Comparison of ENCODE assay signal across 11 cellular contexts in genomic region chr5:124596595-124597388, GRCh38.
A peak's percentile ranks its signal among the peaks of the same experiment; 100 is the strongest.
DNase-seq lines count a peak whose midpoint lies in the region; ATAC-seq, FAIRE-seq and TF ChIP-seq lines count a peak whose summit lies in the region.
"Had no signal": no experiment of that assay in that cellular context is flagged by ENCODE, and none has a peak within 500 bp of the region (broad histone marks: within the 10 kb centered on the region; RNA-seq: fewer than 3 reads in every experiment).

No MANE protein-coding gene starts in this region.

- H3K27ac Mint-ChIP-seq in glutamatergic neuron (ENCODE audit: unreplicated experiment), result no peak overlapping the region
- H3K27ac Mint-ChIP-seq: activated naive CD4-positive, alpha-beta T cell treated with anti-CD3 and anti-CD28 coated beads, Interleukin-2, amount 50 U/mL, for 72 hours had no signal

- TF ChIP-seq CTCF in epithelial cell of proximal tubule (conservative IDR thresholded peaks at IDR 0.05; ENCODE audit: low read depth, low read length), result no peak
- TF ChIP-seq CTCF in pancreas (IDR thresholded peaks at IDR 0.05), result no peak
- TF ChIP-seq CTCF in glutamatergic neuron (IDR thresholded peaks at IDR 0.05; ENCODE audit: partially characterized antibody, unreplicated experiment), result no peak
- TF ChIP-seq CTCF in upper lobe of left lung (IDR thresholded peaks at IDR 0.05), result no peak

- no peaks in the 10 kb centered on the region for H3K9me3 Mint-ChIP-seq in glutamatergic neuron (ENCODE audit: unreplicated experiment)
- H3K9me3 Mint-ChIP-seq: activated naive CD4-positive, alpha-beta T cell treated with anti-CD3 and anti-CD28 coated beads, Interleukin-2, amount 50 U/mL, for 72 hours had no signal

- H3K4me3 ChIP-seq in epithelial cell of proximal tubule (ENCODE audit: low read depth, low read length) (no peak overlapping the region), pancreas (no peak overlapping the region), upper lobe of left lung (no peak overlapping the region)
- H3K4me3 ChIP-seq: HAP-1, tibial nerve had no signal

- TF ChIP-seq EP300 in upper lobe of left lung (IDR thresholded peaks at IDR 0.05), result no peak

- H3K9me3 ChIP-seq in pancreas, result no peaks in the 10 kb centered on the region
- no peaks in the 10 kb centered on the region for H3K9me3 ChIP-seq in upper lobe of left lung
- H3K9me3 ChIP-seq: HAP-1, tibial nerve had no signal

- H3K4me1 Mint-ChIP-seq in glutamatergic neuron (ENCODE audit: low read depth, unreplicated experiment), result peaks cover 15% of the 10 kb centered on the region

- no peak for TF ChIP-seq POLR2A in upper lobe of left lung (IDR thresholded peaks at IDR 0.05)

- DNase-seq in EL (peak; percentile 83), NCI-H460 (ENCODE audit: extremely low read depth, low read depth) (peak; percentile 43), epithelial cell of proximal tubule (ENCODE audit: low read depth) (peak; percentile 91), pancreas (peak in 3 of 6 donors; percentile 21 to 44 (median 34)), SKM-1 (lab: John Stamatoyannopoulos, UW; ENCODE audit: unreplicated experiment) (no peak), glutamatergic neuron (no peak), upper lobe of left lung (no peak)

- H3K27me3 ChIP-seq in pancreas, result no peaks in the 10 kb centered on the region
- H3K27me3 ChIP-seq in upper lobe of left lung, result no peaks in the 10 kb centered on the region
- H3K27me3 ChIP-seq: tibial nerve had no signal

- H3K36me3 Mint-ChIP-seq in glutamatergic neuron (ENCODE audit: unreplicated experiment), result no peaks in the 10 kb centered on the region
- H3K36me3 Mint-ChIP-seq: activated naive CD4-positive, alpha-beta T cell treated with anti-CD3 and anti-CD28 coated beads, Interleukin-2, amount 50 U/mL, for 72 hours had no signal

- H3K27me3 Mint-ChIP-seq in glutamatergic neuron (ENCODE audit: unreplicated experiment), result no peaks in the 10 kb centered on the region

- H3K4me3 Mint-ChIP-seq in glutamatergic neuron (ENCODE audit: unreplicated experiment), result no peak overlapping the region

- peaks cover 11 to 34% (median 33%) of the 10 kb centered on the region in 3 donors for H3K4me1 ChIP-seq in pancreas
- peaks cover 14 to 21% (median 18%) of the 10 kb centered on the region in 4 donors for H3K4me1 ChIP-seq in upper lobe of left lung

- H3K27ac ChIP-seq in pancreas (peak overlapping the region in 2 of 4 donors; percentile 27 to 35), upper lobe of left lung (peak overlapping the region in 1 of 4 donors; percentile 30)
- H3K27ac ChIP-seq: tibial nerve had no signal

- ATAC-seq in pancreas (peak; percentile 30 to 57 (median 48)), HG03521 (IDR thresholded peaks at IDR 0.05; ENCODE audit: unreplicated experiment) (no peak), upper lobe of left lung (ENCODE audit: low FRiP score in 2 of 2) (no peak)
- ATAC-seq: activated naive CD4-positive, alpha-beta T cell treated with anti-CD3 and anti-CD28 coated beads, Interleukin-2, amount 50 U/mL, for 72 hours had no signal

- intact Hi-C loops in pancreas (cut with DNase I), result no loop called here

- H3K36me3 ChIP-seq in pancreas (no peaks in the 10 kb centered on the region), upper lobe of left lung (no peaks in the 10 kb centered on the region)
- H3K36me3 ChIP-seq: HAP-1, tibial nerve had no signal

- FAIRE-seq in pancreas (lab: Jason Lieb, UNC), result no peak

- 35% methylated on average over 4 of the region's 4 CpGs for WGBS in pancreas, 2 donors
- WGBS in upper lobe of left lung, 2 donors, result 35 to 62% methylated on average over 4 of the region's 4 CpGs

Comparison
In these comparisons a context has a peak if more than half of its experiments do, and no peak if none do; other contexts are left out.
1. DNase-seq: peak in EL (single experiment), NCI-H460 (single experiment) and epithelial cell of proximal tubule (single experiment); none in SKM-1 (single experiment), glutamatergic neuron (single experiment) and upper lobe of left lung (0 of 2).
2. ATAC-seq: peak in pancreas (4 of 4); none in HG03521 (single experiment) and upper lobe of left lung (0 of 2).